ENCODE assay signal across 39 cellular contexts in the genomic region with DNA sequence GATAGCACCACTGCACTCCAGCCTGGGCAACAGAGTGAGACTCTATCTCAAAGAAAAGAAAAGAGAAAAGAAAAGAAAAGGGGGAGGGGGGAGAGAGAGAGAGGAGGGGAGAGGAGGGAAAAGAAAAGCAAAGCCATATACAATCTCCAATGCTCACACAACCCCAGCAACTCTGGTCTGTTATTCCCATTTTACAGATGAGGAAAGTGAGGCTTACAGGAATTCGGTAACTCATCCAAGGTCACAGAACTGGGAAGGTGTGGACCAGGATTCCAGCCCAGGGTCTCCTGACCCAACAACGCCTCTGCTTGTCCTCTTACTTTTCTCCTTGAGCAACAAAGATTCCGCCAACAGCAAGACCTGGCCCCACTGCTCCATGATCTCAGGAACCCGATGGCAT. TPM values are rescaled to one million over a fixed set of nuclear protein-coding genes. Genes with fewer than 3 reads are reported as not detected.
"Had no signal": no experiment of that assay in that cellular context is flagged by ENCODE, and none has a peak within 500 bp of the region (broad histone marks: within the 10 kb centered on the region; RNA-seq: fewer than 3 reads in every experiment).

No MANE protein-coding gene starts in this region.

- H3K9me3 ChIP-seq: MG63 had no signal

- H3K36me3 ChIP-seq: MG63 had no signal

- DNase-seq: Karpas-422, Kasumi-1, MG63, MM.1S, MV-4-11, NCI-H1048, NCI-H1092, NCI-H1092 treated with DMSO at 0.1 percent for 48 hours, NCI-H1105, NCI-H1105 treated with DMSO at 0.1 percent for 48 hours, NCI-H1417, NCI-H1417 treated with DMSO at 0.1 percent for 48 hours, NCI-H1436, NCI-H1436 treated with DMSO at 0.1 percent for 48 hours, NCI-H146, NCI-H1694, NCI-H1694 treated with DMSO at 0.1 percent for 48 hours, NCI-H187, NCI-H187 treated with DMSO at 0.1 percent for 48 hours, NCI-H1930, NCI-H2029, NCI-H2029 treated with DMSO at 0.1 percent for 48 hours, NCI-H2081, NCI-H2081 treated with DMSO at 0.1 percent for 48 hours, NCI-H2107, NCI-H2171, NCI-H2171 treated with DMSO at 0.1 percent for 48 hours, NCI-H2227 treated with DMSO at 0.1 percent for 48 hours, NCI-H226, NCI-H345, NCI-H446, NCI-H446 treated with DMSO at 0.1 percent for 48 hours, NCI-H510A, NCI-H510A treated with DMSO at 0.1 percent for 48 hours had no signal

- H3K4me2 ChIP-seq: KMS-11 had no signal

- H3K27ac ChIP-seq: KMS-11 had no signal

- H3K9ac ChIP-seq: KMS-11 had no signal

- H3K4me3 ChIP-seq: MG63 had no signal

RNA-seq across cellular contexts. Expression of a gene that starts 13.0 kb away (rescaled TPM):
- total RNA-seq: LHCN-M2, M059J, MCF 10A, NCI-H460 had no signal

RNA-seq across cellular contexts. Expression of a gene that starts 22.1 kb away (rescaled TPM):
- total RNA-seq: M059J had no signal
